8 cellular contexts compared by ENCODE assay signal in genomic region chr6:70706491-70707123, GRCh38. TPM values are rescaled to one million over a fixed set of nuclear protein-coding genes. Genes with fewer than 3 reads are reported as not detected.
A peak's percentile ranks its signal among the peaks of the same experiment; 100 is the strongest.
DNase-seq lines count a peak whose midpoint lies in the region; ATAC-seq, FAIRE-seq and TF ChIP-seq lines count a peak whose summit lies in the region.

No MANE protein-coding gene starts in this region.

- POLR2A ChIA-PET in activated CD4-positive, alpha-beta T cell treated with anti-CD3 and anti-CD28 coated beads, Interleukin-2, amount 10 ng/mL, durations not matched to agents 7 days and 5 days (lab: Charles Lee): interaction anchor here (0.7 kb wide), 1 partner anchor 174 kb away, joined by 3 read pairs; no protein-coding TSS in a partner anchor
- POLR2A ChIA-PET in GM12878 (lab: Charles Lee): interaction anchor here (1.1 to 1.7 kb wide), 5 partner anchors 11 to 179 kb away, joined by 3 to 7 read pairs (median 4); no protein-coding TSS in a partner anchor
- POLR2A ChIA-PET in HepG2 (lab: Yijun Ruan, JAX): interaction anchor here (0.8 kb wide), 1 partner anchor 177 kb away, joined by 3 read pairs; no protein-coding TSS in a partner anchor

- TF ChIP-seq CTCF in GM12878 (IDR thresholded peaks at IDR 0.05 in 2 of 3, conservative IDR thresholded peaks at IDR 0.05 in 1 of 3; ENCODE audit: control insufficient read depth in 2 of 3, extremely low read depth in 1 of 3, insufficient read depth in 1 of 3, low read depth in 3 of 3, low read length in 3 of 3) (peak; percentile 13 to 55 (median 44); a peak in 4 of 6 replicates), HepG2 (CRISPR knock-in tag; IDR thresholded peaks at IDR 0.05) (peak; percentile 53)

- TF ChIP-seq POLR2A in GM12878 (IDR thresholded peaks at IDR 0.05; ENCODE audit: low read depth, low read length) (no peak), HepG2 (IDR thresholded peaks at IDR 0.05; ENCODE audit: insufficient read depth in 1 of 2, low read depth in 2 of 2, low read length in 2 of 2) (no peak)

- CTCF ChIA-PET in activated CD4-positive, alpha-beta T cell treated with anti-CD3 and anti-CD28 coated beads, Interleukin-2, amount 10 ng/mL, durations not matched to agents 7 days and 5 days (lab: Charles Lee): interaction anchor here (1.2 to 2.0 kb wide), 4 partner anchors 13 to 178 kb away, joined by 4 to 14 read pairs (median 5); no protein-coding TSS in a partner anchor
- CTCF ChIA-PET in GM12878 (lab: Yijun Ruan, JAX): interaction anchor here (0.6 to 7.1 kb wide), 46 partner anchors 8 to 398 kb away, joined by 3 to 225 read pairs (median 4); partner anchors contain the start of genes FAM135A and SMAP1
- CTCF ChIA-PET in HepG2 (lab: Yijun Ruan, JAX; ENCODE audit: low intra/inter-chr PET ratio, low total read pairs): interaction anchor here (1.9 to 4.2 kb wide), 2 partner anchors 178 to 249 kb away, joined by 10 to 47 read pairs; no protein-coding TSS in a partner anchor

- no peak overlapping the region for H2AFZ ChIP-seq in GM12878 (ENCODE audit: control insufficient read depth, low read depth, low read length)
- H2AFZ ChIP-seq in HepG2 (ENCODE audit: low read length): no peak overlapping the region

- TF ChIP-seq EP300 in GM12878 (IDR thresholded peaks at IDR 0.05; ENCODE audit: borderline replicate concordance in 1 of 2, control insufficient read depth in 1 of 2, low read depth in 2 of 2, low read length in 2 of 2) (no peak), HepG2 (IDR thresholded peaks at IDR 0.05; ENCODE audit: low read depth in 2 of 2, low read length in 2 of 2) (no peak), HepG2 (CRISPR knock-in tag; IDR thresholded peaks at IDR 0.05; ENCODE audit: borderline replicate concordance) (no peak)

- H3K27ac ChIP-seq in GM12878 (ENCODE audit: control insufficient read depth, insufficient read depth): no peak overlapping the region
- no peak overlapping the region for H3K27ac ChIP-seq in HepG2 (ENCODE audit: extremely low read length, insufficient read depth, low read length)

- intact Hi-C loops in GM12878 (cut with micrococcal nuclease; ENCODE audit: unreplicated experiment) (loop anchor here (1.0 kb wide), 3 partner anchors 178 to 306 kb away; no protein-coding TSS in a partner anchor), HepG2 (cut with micrococcal nuclease; ENCODE audit: unreplicated experiment) (loop anchor here (1.0 kb wide), 3 partner anchors 178 to 307 kb away; no protein-coding TSS in a partner anchor)

- H3K36me3 ChIP-seq in GM12878 (ENCODE audit: control insufficient read depth in 2 of 2, insufficient read depth in 2 of 2, low read length in 1 of 2) (no peaks in the 10 kb centered on the region), HepG2 (replicated peaks in 1 of 2; ENCODE audit: control insufficient read depth in 1 of 2, insufficient read depth in 2 of 2, low read length in 2 of 2) (no peaks in the 10 kb centered on the region)

- SMC1A ChIA-PET in GM12878 (lab: Charles Lee; ENCODE audit: uncharacterized antibody, unreplicated experiment): interaction anchor here (0.6 to 7.3 kb wide), 32 partner anchors 9 to 390 kb away, joined by 3 to 155 read pairs (median 4); partner anchors contain the start of gene B3GAT2

- H3K27me3 Mint-ChIP-seq in activated CD4-positive, alpha-beta T cell treated with anti-CD3 and anti-CD28 coated beads, Interleukin-2, amount 10 ng/mL, durations not matched to agents 7 days and 5 days: no peaks in the 10 kb centered on the region

- DNase-seq in activated CD4-positive, alpha-beta T cell treated with anti-CD3 and anti-CD28 coated beads, Interleukin-2, amount 10 ng/mL, durations not matched to agents 7 days and 5 days: peak; percentile 26
- no peak for DNase-seq in activated CD4-positive, alpha-beta T cell treated with anti-CD3 and anti-CD28 coated beads, Interleukin-2, amount 50 U/mL, for 4 hours
- DNase-seq in NCI-H2171 (lab: John Stamatoyannopoulos, UW) (peak; percentile 25), GM12878 (ENCODE audit: low read depth, low spot score) (no peak), HepG2 (ENCODE audit: low spot score) (peak; percentile 20), NCI-H187 treated with DMSO at 0.1 percent for 48 hours (lab: John Stamatoyannopoulos, UW) (no peak)
- no peak for DNase-seq in activated CD8-positive, alpha-beta memory T cell treated with anti-CD3 and anti-CD28 coated beads, Interleukin-2, amount 50 U/mL, for 4 hours

- H3K27me3 ChIP-seq in GM12878 (replicated peaks in 1 of 2; ENCODE audit: control insufficient read depth in 2 of 2, insufficient read depth in 2 of 2, low read length in 1 of 2): no peaks in the 10 kb centered on the region
- H3K27me3 ChIP-seq in HepG2 (ENCODE audit: control insufficient read depth in 1 of 2, insufficient read depth in 2 of 2, low read length in 2 of 2): no peaks in the 10 kb centered on the region

- peaks cover 6% of the 10 kb centered on the region; the same call in 1 of the 2 replicates for H3K4me1 ChIP-seq in GM12878 (ENCODE audit: control insufficient read depth, insufficient read depth, low read length)
- no peaks in the 10 kb centered on the region for H3K4me1 ChIP-seq in HepG2 (ENCODE audit: insufficient read depth, low read length)

- no peak overlapping the region for H3K9ac ChIP-seq in GM12878 (ENCODE audit: control insufficient read depth, insufficient read depth, low read length)
- H3K9ac ChIP-seq in HepG2 (ENCODE audit: insufficient read depth, low read depth, low read length): no peak overlapping the region

- H3K79me2 ChIP-seq in GM12878 (ENCODE audit: control insufficient read depth, insufficient read depth, low read length) (no peaks in the 10 kb centered on the region), HepG2 (ENCODE audit: insufficient read depth, low read length) (peaks cover 7% of the 10 kb centered on the region)

- in situ Hi-C loops in GM12878 (cut with MboI) (loop anchor here (5.0 kb wide), 2 partner anchors 181 to 251 kb away; partner anchors contain the start of gene B3GAT2), HepG2 (cut with HindIII; ENCODE audit: extremely low pct_ligation_motif_present, low pct_unique_long_range_greater_than_20kb) (loop anchor here (5.0 to 10.0 kb wide), 3 partner anchors 181 to 308 kb away; partner anchors contain the start of gene B3GAT2)

- TF ChIP-seq RAD21 in GM12878 (IDR thresholded peaks at IDR 0.05; ENCODE audit: insufficient read depth, low read depth, low read length): peak; percentile 74
- TF ChIP-seq RAD21 in HepG2 (CRISPR knock-in tag; IDR thresholded peaks at IDR 0.05): peak; percentile 45; the same call in 1 of the 2 replicates

- no peak overlapping the region for H3K4me2 ChIP-seq in GM12878 (ENCODE audit: control insufficient read depth, insufficient read depth)
- no peak overlapping the region for H3K4me2 ChIP-seq in HepG2 (ENCODE audit: low read depth, low read length)

- RAD21 ChIA-PET in GM12878 (lab: Charles Lee; ENCODE audit: unreplicated experiment): interaction anchor here (0.7 to 5.9 kb wide), 27 partner anchors 8 to 486 kb away, joined by 3 to 101 read pairs (median 4); partner anchors contain the start of gene SDHAF4

- BruUV-seq in GM12878 (replicated peaks; lab: Mats Ljungman, UMichigan): no TSS peak
- BruUV-seq in HepG2 (replicated peaks; lab: Mats Ljungman, UMichigan): no TSS peak

- no peak overlapping the region for H3K4me3 Mint-ChIP-seq in activated CD4-positive, alpha-beta T cell treated with anti-CD3 and anti-CD28 coated beads, Interleukin-2, amount 10 ng/mL, durations not matched to agents 7 days and 5 days

- no peaks in the 10 kb centered on the region for H3K9me3 Mint-ChIP-seq in activated CD4-positive, alpha-beta T cell treated with anti-CD3 and anti-CD28 coated beads, Interleukin-2, amount 10 ng/mL, durations not matched to agents 7 days and 5 days

- WGBS in GM12878 (ENCODE audit: insufficient coverage, insufficient replicate concordance, low lambda C conversion rate, missing lambda C conversion rate): 0% methylated on average over 3 of the region's 3 CpGs
- 7% methylated on average over 3 of the region's 3 CpGs for WGBS in HepG2 (ENCODE audit: low lambda C conversion rate)

- no peak for FAIRE-seq in GM12878 (lab: Jason Lieb, UNC)
- no peak for FAIRE-seq in HepG2 (lab: Jason Lieb, UNC)

- H3K4me3 ChIP-seq in GM12878: no peak overlapping the region
- no peak overlapping the region for H3K4me3 ChIP-seq in HepG2 (replicated peaks in 1 of 3; ENCODE audit: insufficient read depth in 1 of 3, low read depth in 2 of 3, low read length in 3 of 3)

- H3K4me1 Mint-ChIP-seq in activated CD4-positive, alpha-beta T cell treated with anti-CD3 and anti-CD28 coated beads, Interleukin-2, amount 10 ng/mL, durations not matched to agents 7 days and 5 days: peaks cover 19% of the 10 kb centered on the region

- H3K36me3 Mint-ChIP-seq in activated CD4-positive, alpha-beta T cell treated with anti-CD3 and anti-CD28 coated beads, Interleukin-2, amount 10 ng/mL, durations not matched to agents 7 days and 5 days (ENCODE audit: low read depth): peaks cover 8% of the 10 kb centered on the region

- no peaks in the 10 kb centered on the region for H3K9me3 ChIP-seq in GM12878 (replicated peaks; ENCODE audit: control insufficient read depth, insufficient read depth, low read length)
- H3K9me3 ChIP-seq in HepG2 (ENCODE audit: low read length): no peaks in the 10 kb centered on the region

- H4K20me1 ChIP-seq in GM12878 (ENCODE audit: control insufficient read depth, insufficient read depth): no peaks in the 10 kb centered on the region
- H4K20me1 ChIP-seq in HepG2 (ENCODE audit: insufficient read depth, low read length): peaks cover 3% of the 10 kb centered on the region

- ATAC-seq in GM12878 (peak; percentile 43), HepG2 (no peak), HG03442 (IDR thresholded peaks at IDR 0.05; ENCODE audit: unreplicated experiment) (no peak)

- no peak overlapping the region for H3K27ac Mint-ChIP-seq in activated CD4-positive, alpha-beta T cell treated with anti-CD3 and anti-CD28 coated beads, Interleukin-2, amount 10 ng/mL, durations not matched to agents 7 days and 5 days

RNA-seq across cellular contexts. Expression of gene SMAP1, which starts 38.9 kb away (rescaled TPM):
- 10 to 100 TPM; 51.2 to 62.0 TPM for total RNA-seq in activated CD4-positive, alpha-beta T cell treated with anti-CD3 and anti-CD28 coated beads, Interleukin-2, amount 10 ng/mL, durations not matched to agents 7 days and 5 days
- 22.9 and 25.6 TPM in 2 replicates for total RNA-seq in GM12878 (2013; cell fraction: nucleolus; rRNA removed)
- total RNA-seq in GM12878 (2014; rRNA removed) (18.6 and 19.5 TPM in 2 replicates), GM12878 (2014; rRNA removed; fragmentation: Illumina TruSeq; extraction: Trizol) (25.9 and 26.2 TPM in 2 replicates), GM12878 (2021) (23.2 and 24.6 TPM in 2 replicates), HepG2 (2016; rRNA removed; fragmentation: Illumina TruSeq; extraction: Trizol) (13.4 and 16.1 TPM in 2 replicates)
- 14.0 TPM for polyA plus RNA-seq in GM12878 (2011; ENCODE audit: low read depth)
- polyA plus RNA-seq in GM12878 (2011; rRNA removed) (30.1 and 32.4 TPM in 2 replicates), GM12878 (2014; fragmentation: Illumina TruSeq; extraction: Trizol) (33.9 and 39.6 TPM in 2 replicates), GM12878 (2014; fragmentation: Nextera tagmentation; extraction: Ambion mirVana) (10 to 100 TPM; 13.7 to 15.1 TPM), GM12878 (2014; rRNA removed) (20.9 and 21.3 TPM in 2 replicates), GM12878 (2016; fragmentation: Nextera tagmentation; extraction: Ambion mirVana) (10 to 100 TPM; 26.0 to 26.8 TPM), HepG2 (2011; rRNA removed) (15.4 and 17.8 TPM in 2 replicates)
- 23.0 and 24.5 TPM in 2 replicates for polyA plus RNA-seq in GM12878 (2011; cell fraction: cytosol; rRNA removed)
- polyA plus RNA-seq in GM12878 (2011; cell fraction: nucleus; rRNA removed): 20.8 and 21.1 TPM in 2 replicates
- polyA plus RNA-seq in GM12878 (2012): 18.1 and 23.7 TPM in 2 replicates
- polyA minus RNA-seq in GM12878 (2011; rRNA and poly(A)+ RNA removed): 32.8 and 35.4 TPM in 2 replicates
- polyA minus RNA-seq in GM12878 (2011; cell fraction: cytosol; rRNA and poly(A)+ RNA removed): 12.7 and 12.8 TPM in 2 replicates
- polyA minus RNA-seq in GM12878 (2011; cell fraction: nucleus; rRNA and poly(A)+ RNA removed): 12.5 and 23.1 TPM in 2 replicates
- total RNA-seq in HepG2 (2016; cell fraction: cytosol; rRNA removed; fragmentation: Illumina TruSeq; extraction: Trizol; ENCODE audit: low read depth): 6.8 and 7.7 TPM in 2 replicates
- total RNA-seq in HepG2 (2016; cell fraction: insoluble cytoplasmic fraction; rRNA removed; fragmentation: Illumina TruSeq; extraction: Trizol): 13.2 and 17.1 TPM in 2 replicates
- 12.9 and 15.6 TPM in 2 replicates for total RNA-seq in HepG2 (2016; cell fraction: membrane; rRNA removed; fragmentation: Illumina TruSeq; extraction: Trizol)
- total RNA-seq in HepG2 (2016; cell fraction: nucleus; rRNA removed; fragmentation: Illumina TruSeq; extraction: Trizol): 15.7 and 16.0 TPM in 2 replicates
- polyA plus RNA-seq in HepG2 (2011; cell fraction: cytosol; rRNA removed): 13.8 and 13.9 TPM in 2 replicates
- polyA plus RNA-seq in HepG2 (2011; cell fraction: nucleus; rRNA removed): 8.5 and 9.7 TPM in 2 replicates
- polyA plus RNA-seq in HepG2 (2012): 18.5 and 22.2 TPM in 2 replicates
- polyA plus RNA-seq in HepG2 (2016; cell fraction: cytosol; fragmentation: Illumina TruSeq; extraction: Trizol; ENCODE audit: low read depth): 8.6 and 8.9 TPM in 2 replicates
- polyA plus RNA-seq in HepG2 (2016; cell fraction: insoluble cytoplasmic fraction; fragmentation: Illumina TruSeq; extraction: Trizol; ENCODE audit: low read depth): 24.3 and 27.8 TPM in 2 replicates
- 14.3 and 16.6 TPM in 2 replicates for polyA plus RNA-seq in HepG2 (2016; cell fraction: membrane; fragmentation: Illumina TruSeq; extraction: Trizol; ENCODE audit: low read depth)
- polyA plus RNA-seq in HepG2 (2016; cell fraction: nucleus; fragmentation: Illumina TruSeq; extraction: Trizol; ENCODE audit: insufficient read depth, low read depth): 14.1 and 16.2 TPM in 2 replicates
- 19.2 and 21.6 TPM in 2 replicates for polyA minus RNA-seq in HepG2 (2011; rRNA and poly(A)+ RNA removed; ENCODE audit: low replicate concordance)
- 14.9 and 16.2 TPM in 2 replicates for polyA minus RNA-seq in HepG2 (2011; cell fraction: cytosol; rRNA and poly(A)+ RNA removed)
- 22.8 and 24.1 TPM in 2 replicates for polyA minus RNA-seq in HepG2 (2011; cell fraction: nucleus; rRNA and poly(A)+ RNA removed)

Comparison
In these comparisons a context has a peak if more than half of its experiments do, and no peak if none do; other contexts are left out.
1. DNase-seq: peak in activated CD4-positive, alpha-beta T cell treated with anti-CD3 and anti-CD28 coated beads, Interleukin-2, amount 10 ng/mL, durations not matched to agents 7 days and 5 days (single experiment), NCI-H2171 (single experiment) and HepG2 (single experiment); none in activated CD4-positive, alpha-beta T cell treated with anti-CD3 and anti-CD28 coated beads, Interleukin-2, amount 50 U/mL, for 4 hours (0 of 2), GM12878 (single experiment), activated CD8-positive, alpha-beta memory T cell treated with anti-CD3 and anti-CD28 coated beads, Interleukin-2, amount 50 U/mL, for 4 hours (single experiment) and NCI-H187 treated with DMSO at 0.1 percent for 48 hours (single experiment).